Comparison of ENCODE assay signal across 20 cellular contexts in genomic region chr12:5243014-5243413, GRCh38.
DNase-seq lines count a peak whose midpoint lies in the region; ATAC-seq and TF ChIP-seq lines count a peak whose summit lies in the region.
"Had no signal": no experiment of that assay in that cellular context is flagged by ENCODE, and none has a peak within 500 bp of the region (broad histone marks: within the 10 kb centered on the region; RNA-seq: fewer than 3 reads in every experiment).

No MANE protein-coding gene starts in this region.

- ATAC-seq in left ventricle myocardium superior (peak; percentile 61), HG03571 (IDR thresholded peaks at IDR 0.05; ENCODE audit: unreplicated experiment) (no peak), mucosa of descending colon (no peak)

- no peak for DNase-seq in left ventricle myocardium superior
- DNase-seq in left ventricle myocardium inferior = no peak
- peak; percentile 11 for DNase-seq in NCI-H2227 treated with DMSO at 0.1 percent for 48 hours (lab: John Stamatoyannopoulos, UW)
- peak; percentile 70 for DNase-seq in myocyte (ENCODE audit: low read depth)
- no peak for DNase-seq in NK-92 (lab: John Stamatoyannopoulos, UW; ENCODE audit: unreplicated experiment)
- no peak for DNase-seq in mucosa of descending colon
- DNase-seq: DMS 273 treated with DMSO at 0.1 percent for 48 hours; GF-D8; GOT3; Kasumi-1; MM.1S; NCI-H1092 treated with DMSO at 0.1 percent for 48 hours; NCI-H1930; NCI-H226; NCI-H526 treated with DMSO at 0.1 percent for 48 hours; NK-92 treated with Interleukin-12 subunit alpha and Interleukin-12 subunit beta, amount 100 ng/mL, for 24 hours; OCI-M1 had no signal

- intact Hi-C loops in left ventricle myocardium superior (cut with micrococcal nuclease) = no loop called here
- intact Hi-C loops in left ventricle myocardium inferior (cut with micrococcal nuclease) = no loop called here
- intact Hi-C loops in mucosa of descending colon (cut with DNase I, micrococcal nuclease) = no loop called here

- H3K36me3 ChIP-seq in left ventricle myocardium inferior = no peaks in the 10 kb centered on the region
- H3K36me3 ChIP-seq in mucosa of descending colon (ENCODE audit: low read depth) = no peaks in the 10 kb centered on the region
- H3K36me3 ChIP-seq: SJSA1 had no signal

- H3K27ac ChIP-seq in left ventricle myocardium inferior (replicated peaks) = no peak overlapping the region
- H3K27ac ChIP-seq: C4-2B, SJSA1 had no signal

- TF ChIP-seq CTCF in left ventricle myocardium inferior (IDR thresholded peaks at IDR 0.05; ENCODE audit: borderline replicate concordance) (no peak), mucosa of descending colon (IDR thresholded peaks at IDR 0.05) (no peak)

- H3K4me1 ChIP-seq in left ventricle myocardium inferior (peaks cover 25% of the 10 kb centered on the region), mucosa of descending colon (ENCODE audit: low read depth) (peaks cover 11% of the 10 kb centered on the region)

- H3K4me3 ChIP-seq in left ventricle myocardium inferior = no peak overlapping the region
- no peak overlapping the region for H3K4me3 ChIP-seq in mucosa of descending colon
- H3K4me3 ChIP-seq: SJSA1 had no signal

- H3K9me3 ChIP-seq in left ventricle myocardium inferior (replicated peaks) = no peaks in the 10 kb centered on the region
- H3K9me3 ChIP-seq in mucosa of descending colon = no peaks in the 10 kb centered on the region
- H3K9me3 ChIP-seq: SJSA1 had no signal

- no peaks in the 10 kb centered on the region for H3K27me3 ChIP-seq in left ventricle myocardium inferior (ENCODE audit: low read depth)
- H3K27me3 ChIP-seq: SJSA1 had no signal

Comparison
In these comparisons a context has a peak if more than half of its experiments do, and no peak if none do; other contexts are left out.
1. DNase-seq: peak in NCI-H2227 treated with DMSO at 0.1 percent for 48 hours (single experiment) and myocyte (single experiment); none in left ventricle myocardium superior (single experiment), left ventricle myocardium inferior (single experiment), NK-92 (single experiment) and mucosa of descending colon (0 of 3).